In the genomic region with DNA sequence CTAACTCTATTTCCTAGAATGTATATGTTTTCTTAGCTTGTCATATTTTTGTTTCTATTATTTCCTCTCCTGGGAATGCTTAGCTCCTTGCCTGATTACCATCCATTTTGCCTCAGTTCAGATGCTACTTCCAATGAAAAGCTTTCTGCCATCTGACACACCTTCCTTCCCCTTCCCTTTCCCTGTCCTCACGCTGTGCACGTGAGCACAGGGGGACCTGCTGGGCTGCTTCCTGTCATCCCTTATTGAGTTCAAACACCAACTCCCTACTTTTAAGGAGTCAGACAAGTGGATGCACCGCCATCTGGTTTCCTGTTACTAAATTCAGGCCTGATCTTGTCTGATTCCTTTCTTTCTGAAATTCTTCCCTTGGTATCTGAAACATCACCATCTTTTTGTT, we compare ENCODE assay signal across 14 cellular contexts.
"Had no signal": no experiment of that assay in that cellular context is flagged by ENCODE, and none has a peak within 500 bp of the region (broad histone marks: within the 10 kb centered on the region; RNA-seq: fewer than 3 reads in every experiment).

No MANE protein-coding gene starts in this region.

- H3K27ac Mint-ChIP-seq: activated naive CD4-positive, alpha-beta T cell treated with anti-CD3 and anti-CD28 coated beads, Interleukin-2, amount 50 U/mL, for 24 hours; effector memory CD8-positive, alpha-beta T cell; T-helper 1 cell treated with Interleukin-12 subunit alpha and Interleukin-12 subunit beta and Interleukin-4 antibody, amounts not matched to agents 30 μg/mL and 1 μg/mL, for 36 hours had no signal

- H3K4me3 ChIP-seq: left lung had no signal

- H3K9me3 Mint-ChIP-seq: activated naive CD4-positive, alpha-beta T cell treated with anti-CD3 and anti-CD28 coated beads, Interleukin-2, amount 50 U/mL, for 24 hours; central memory CD8-positive, alpha-beta T cell; effector memory CD8-positive, alpha-beta T cell; T-helper 1 cell treated with Interleukin-12 subunit alpha and Interleukin-12 subunit beta and Interleukin-4 antibody, amounts not matched to agents 30 μg/mL and 1 μg/mL, for 36 hours had no signal

- H3K27ac ChIP-seq: left lung, neutrophil had no signal

- ATAC-seq: activated CD4-positive, CD25-positive, alpha-beta regulatory T cell treated with anti-CD3 and anti-CD28 coated beads, Interleukin-2, amount 50 U/mL, for 24 hours; effector memory CD8-positive, alpha-beta T cell; esophagus mucosa; left lung had no signal

- DNase-seq: activated effector memory CD4-positive, alpha-beta T cell treated with Interleukin-2 at 50 U/mL for 16 hours; activated T-cell treated with anti-CD3 and anti-CD28 coated beads, Interleukin-2, amount 50 U/mL, for 1 hour; effector memory CD8-positive, alpha-beta T cell; islet precursor cell; left lung; mesenchymal stem cell; posterior cingulate gyrus; small intestine had no signal

- H3K36me3 ChIP-seq: left lung, neutrophil had no signal

- H3K4me3 Mint-ChIP-seq: activated naive CD4-positive, alpha-beta T cell treated with anti-CD3 and anti-CD28 coated beads, Interleukin-2, amount 50 U/mL, for 24 hours; central memory CD8-positive, alpha-beta T cell; effector memory CD8-positive, alpha-beta T cell; T-helper 1 cell treated with Interleukin-12 subunit alpha and Interleukin-12 subunit beta and Interleukin-4 antibody, amounts not matched to agents 30 μg/mL and 1 μg/mL, for 36 hours had no signal

- H3K36me3 Mint-ChIP-seq: activated naive CD4-positive, alpha-beta T cell treated with anti-CD3 and anti-CD28 coated beads, Interleukin-2, amount 50 U/mL, for 24 hours had no signal

- H3K9me3 ChIP-seq: left lung, neutrophil had no signal

- H3K27me3 ChIP-seq: left lung, neutrophil had no signal
